8 cellular contexts compared by ENCODE assay signal in genomic region chr15:90413411-90414379, GRCh38. TPM values are rescaled to one million over a fixed set of nuclear protein-coding genes. Genes with fewer than 3 reads are reported as not detected.
A peak's percentile ranks its signal among the peaks of the same experiment; 100 is the strongest.
DNase-seq lines count a peak whose midpoint lies in the region; ATAC-seq and TF ChIP-seq lines count a peak whose summit lies in the region.

No MANE protein-coding gene starts in this region.

- H3K4me1 ChIP-seq in HUES48 (ENCODE audit: control insufficient read depth, insufficient read depth, low read length) (peaks cover 44% of the 10 kb centered on the region), skeletal muscle tissue (ENCODE audit: control insufficient read depth in 3 of 3, insufficient read depth in 3 of 3, low read length in 3 of 3) (peaks cover 27 to 33% (median 27%) of the 10 kb centered on the region in 3 donors)

- no peak for TF ChIP-seq CTCF in WTC11 (IDR thresholded peaks at IDR 0.05)
- no peak for TF ChIP-seq CTCF in fibroblast of villous mesenchyme (IDR thresholded peaks at IDR 0.05; ENCODE audit: insufficient read depth, low read depth, low read length)
- no peak for TF ChIP-seq CTCF in GM13977 (IDR thresholded peaks at IDR 0.05; ENCODE audit: extremely low read depth, insufficient read depth, missing control alignments)

- POLR2A ChIA-PET in WTC11 (lab: Charles Lee) = interaction anchor here (1.6 kb wide), 1 partner anchor 13 kb away, joined by 7 read pairs; no protein-coding TSS in a partner anchor

- H3K36me3 Mint-ChIP-seq in WTC11 = peaks cover 22% of the 10 kb centered on the region

- H3K9me3 ChIP-seq in HUES48 (ENCODE audit: control insufficient read depth, insufficient read depth, low read length) (no peaks in the 10 kb centered on the region), skeletal muscle tissue (ENCODE audit: control insufficient read depth in 3 of 3, low read length in 3 of 3) (no peaks in the 10 kb centered on the region)

- H3K27ac ChIP-seq in HUES48 (ENCODE audit: low read depth, low read length) = peak overlapping the region; percentile 82
- H3K27ac ChIP-seq in skeletal muscle tissue (ENCODE audit: low read depth, low read length) = peak overlapping the region; percentile 3

- peak overlapping the region; percentile 100 for H3K27ac Mint-ChIP-seq in WTC11

- peak overlapping the region; percentile 23; the same call in 1 of the 2 replicates for H3K4me3 ChIP-seq in HUES48 (ENCODE audit: low read depth, low read length)
- H3K4me3 ChIP-seq in fibroblast of villous mesenchyme (ENCODE audit: low read depth, low read length) = peak overlapping the region; percentile 43
- H3K4me3 ChIP-seq in skeletal muscle tissue (ENCODE audit: low read length in 3 of 3) = no peak overlapping the region

- H3K36me3 ChIP-seq in HUES48 (ENCODE audit: control insufficient read depth, insufficient read depth, low read length) (no peaks in the 10 kb centered on the region), skeletal muscle tissue (ENCODE audit: control insufficient read depth in 3 of 3, insufficient read depth in 3 of 3, low read length in 3 of 3) (no peaks in the 10 kb centered on the region)

- H3K27me3 Mint-ChIP-seq in WTC11 (ENCODE audit: low read depth) = no peaks in the 10 kb centered on the region

- peaks cover 51% of the 10 kb centered on the region for H3K4me1 Mint-ChIP-seq in WTC11

- no peaks in the 10 kb centered on the region for H3K27me3 ChIP-seq in HUES48 (ENCODE audit: control insufficient read depth, insufficient read depth, low read length)
- H3K27me3 ChIP-seq in skeletal muscle tissue (ENCODE audit: control insufficient read depth in 3 of 3, insufficient read depth in 3 of 3, low read length in 3 of 3) = no peaks in the 10 kb centered on the region

- DNase-seq in WTC11 (ENCODE audit: low spot score) = no peak
- peak; percentile 90 for DNase-seq in fibroblast of villous mesenchyme (ENCODE audit: low read depth)
- no peak for DNase-seq in HK-2 (ENCODE audit: unreplicated experiment)
- DNase-seq in GDM1 (lab: John Stamatoyannopoulos, UW) = no peak
- no peak for DNase-seq in GM13977 (ENCODE audit: low spot score)

- CTCF ChIA-PET in WTC11 (lab: Charles Lee) = interaction anchor here (1.0 to 1.2 kb wide), 4 partner anchors 11 to 120 kb away, joined by 3 to 9 read pairs (median 4); partner anchors contain the start of gene IQGAP1

- H3K4me3 Mint-ChIP-seq in WTC11 = peak overlapping the region; percentile 55

- H3K9ac ChIP-seq in HUES48 (ENCODE audit: low read depth, low read length) (no peak overlapping the region), skeletal muscle tissue (ENCODE audit: low read depth in 1 of 3, low read length in 3 of 3) (no peak overlapping the region)

- ATAC-seq in WTC11 (no peak), HG03045 (IDR thresholded peaks at IDR 0.05; ENCODE audit: unreplicated experiment) (no peak)

- in situ Hi-C loops in GM13977 (cut with MboI; ENCODE audit: low pct_unique_long_range_greater_than_20kb, low sequenced_read_pairs, unreplicated experiment) = no loop called here

- peaks cover 19% of the 10 kb centered on the region for H3K9me3 Mint-ChIP-seq in WTC11

TF ChIP-seq in WTC11, 78 proteins besides CTCF, POLR2A, EP300 and RAD21:
- TF ChIP-seq E2F4 (CRISPR knock-in tag; IDR thresholded peaks at IDR 0.05; ENCODE audit: borderline replicate concordance, low read depth) (no peak), GTF2I (CRISPR knock-in tag; conservative IDR thresholded peaks at IDR 0.05) (no peak), ZNF671 (CRISPR knock-in tag; IDR thresholded peaks at IDR 0.05) (no peak), CREB1 (CRISPR knock-in tag; IDR thresholded peaks at IDR 0.05) (no peak), ZNF281 (CRISPR knock-in tag; IDR thresholded peaks at IDR 0.05) (no peak), MAX (CRISPR knock-in tag; IDR thresholded peaks at IDR 0.05) (no peak), ZNF532 (CRISPR knock-in tag; IDR thresholded peaks at IDR 0.05; ENCODE audit: borderline replicate concordance) (no peak), ZMAT4 (CRISPR knock-in tag; IDR thresholded peaks at IDR 0.05) (no peak), CREM (CRISPR knock-in tag; IDR thresholded peaks at IDR 0.05) (no peak), ETV6 (CRISPR knock-in tag; IDR thresholded peaks at IDR 0.05) (no peak), ZNF138 (CRISPR knock-in tag; conservative IDR thresholded peaks at IDR 0.05) (no peak)

RNA-seq across cellular contexts. Expression of gene IQGAP1, which starts 25.7 kb away (rescaled TPM):
- total RNA-seq in WTC11 (2021) (83.0 to 106 TPM (median 86.8 TPM) in 3 replicates), fibroblast of villous mesenchyme (265 and 297 TPM in 2 replicates), skeletal muscle tissue (104 TPM)

Comparison
In these comparisons a context has a peak if more than half of its experiments do, and no peak if none do; other contexts are left out.
1. H3K4me3 ChIP-seq: peak in HUES48 (single experiment) and fibroblast of villous mesenchyme (single experiment); none in skeletal muscle tissue (0 of 3).